In genomic region chr6:128491041-128491642, GRCh38 we compare ENCODE assay signal across 8 cellular contexts. TPM values are rescaled to one million over a fixed set of nuclear protein-coding genes. Genes with fewer than 3 reads are reported as not detected.
DNase-seq lines count a peak whose midpoint lies in the region; ATAC-seq and TF ChIP-seq lines count a peak whose summit lies in the region.

No MANE protein-coding gene starts in this region.

- no peak for TF ChIP-seq CTCF in prostate gland (IDR thresholded peaks at IDR 0.05)

- H3K9me3 ChIP-seq in T-helper 17 cell (ENCODE audit: control insufficient read depth, low read length, poor library complexity, severe bottlenecking) (no peaks in the 10 kb centered on the region), prostate gland (no peaks in the 10 kb centered on the region)

- H3K4me1 Mint-ChIP-seq in T-helper 17 cell, result peaks cover 4% of the 10 kb centered on the region

- H3K36me3 ChIP-seq in prostate gland, result no peaks in the 10 kb centered on the region

- no peak overlapping the region for H3K27ac Mint-ChIP-seq in T-helper 17 cell

- 7% methylated on average over 3 of the region's 3 CpGs for WGBS in prostate gland

- peaks cover 5% of the 10 kb centered on the region for H3K4me1 ChIP-seq in prostate gland (replicated peaks)

- peak overlapping the region; percentile 68 to 73 for H3K27ac ChIP-seq in prostate gland

- ATAC-seq in T-helper 17 cell (no peak), Right ventricle myocardium superior (ENCODE audit: poor library complexity) (peak; percentile 24), HG03135 (IDR thresholded peaks at IDR 0.05; ENCODE audit: unreplicated experiment) (no peak), GM21447 (IDR thresholded peaks at IDR 0.05; ENCODE audit: unreplicated experiment) (no peak)

- H3K27me3 ChIP-seq in prostate gland (replicated peaks; ENCODE audit: insufficient read depth), result no peaks in the 10 kb centered on the region

- peaks cover 44% of the 10 kb centered on the region for H3K27me3 Mint-ChIP-seq in T-helper 17 cell

- DNase-seq in T-helper 17 cell (no peak), Right ventricle myocardium superior (no peak), prostate gland (ENCODE audit: low spot score) (peak; percentile 66), NCI-H526 (lab: John Stamatoyannopoulos, UW) (no peak), DMS114 treated with DMSO at 0.1 percent for 48 hours (lab: John Stamatoyannopoulos, UW; ENCODE audit: unreplicated experiment) (no peak)

- no peak for TF ChIP-seq POLR2A in prostate gland (IDR thresholded peaks at IDR 0.05)

- H3K4me3 ChIP-seq in GM08714 (ENCODE audit: low read length) (peak overlapping the region; percentile 23; the same call in 1 of the 2 replicates), prostate gland (peak overlapping the region; percentile 27 to 33)

- H3K36me3 Mint-ChIP-seq in T-helper 17 cell (ENCODE audit: low read depth), result peaks cover 3% of the 10 kb centered on the region

- peak overlapping the region; percentile 4 for H3K4me3 Mint-ChIP-seq in T-helper 17 cell

- intact Hi-C loops in Right ventricle myocardium superior (cut with DNase I), result no loop called here
- intact Hi-C loops in prostate gland (cut with DNase I), result no loop called here

RNA-seq across cellular contexts. Expression of gene PTPRK, which starts 29.3 kb away (rescaled TPM):
- under 1 TPM; 0.77 to 0.78 TPM for total RNA-seq in T-helper 17 cell
- total RNA-seq in Right ventricle myocardium superior, result 27.9 TPM
- 10 to 100 TPM; 32.0 to 64.6 TPM for total RNA-seq in prostate gland

Comparison
In these comparisons a context has a peak if more than half of its experiments do, and no peak if none do; other contexts are left out.
1. RNA of gene PTPRK, which starts 29.3 kb away (total RNA-seq): 32.0 to 64.6 TPM in prostate gland and 27.9 TPM in Right ventricle myocardium superior (single experiment); 0.77 to 0.78 TPM in T-helper 17 cell; every median in the first group is over 10 times any median in the second.